In the genomic region with DNA sequence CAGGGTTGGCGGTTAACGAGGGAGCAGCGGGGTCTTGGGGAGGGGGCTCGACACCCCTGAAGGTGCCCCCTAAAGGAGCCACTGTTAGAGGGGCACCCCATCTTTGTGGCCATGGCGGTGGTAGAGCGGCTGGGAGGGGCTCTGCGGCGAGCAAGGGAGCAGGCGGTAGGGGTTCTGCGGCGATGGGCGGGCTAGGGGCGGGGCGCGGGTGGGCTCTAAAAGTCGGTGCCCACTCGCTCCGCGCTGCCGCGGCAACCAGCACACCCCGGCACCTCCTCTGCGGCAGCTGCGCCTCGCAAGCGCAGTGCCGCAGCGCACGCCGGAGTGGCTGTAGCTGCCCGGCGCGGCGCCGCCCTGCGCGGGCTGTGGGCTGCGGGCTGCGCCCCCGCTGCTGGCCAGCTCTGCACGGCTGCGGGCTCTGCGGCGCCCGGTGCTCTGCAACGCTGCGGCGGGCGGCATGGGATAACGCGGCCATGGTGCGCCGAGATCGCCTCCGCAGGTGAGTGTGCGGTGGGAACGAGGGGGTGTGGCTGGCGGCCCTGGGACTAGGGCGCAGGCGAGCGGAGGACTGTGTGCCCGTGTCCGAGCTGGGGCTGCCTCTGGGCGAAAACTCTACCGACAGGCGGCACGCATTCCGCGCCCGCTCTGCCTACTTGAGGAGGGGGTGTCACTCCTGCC, we compare ENCODE assay signal across 8 cellular contexts. TPM values are rescaled to one million over a fixed set of nuclear protein-coding genes. Genes with fewer than 3 reads are reported as not detected.
DNase-seq lines count a peak whose midpoint lies in the region; ATAC-seq and TF ChIP-seq lines count a peak whose summit lies in the region.

MEST (plus strand) TSS at position 245 of the 678 bp plus-strand sequence; CDS start at position 474, 229 bp downstream.

- H3K4me1 ChIP-seq in esophagus squamous epithelium, result peaks cover 0 to 33% (median 11%) of the 10 kb centered on the region in 3 donors

- H3K36me3 Mint-ChIP-seq in T-helper 17 cell (ENCODE audit: low read depth) (no peaks in the 10 kb centered on the region), nephron progenitor cell (ENCODE audit: low read depth) (peaks cover 62% of the 10 kb centered on the region)

- intact Hi-C loops in esophagus squamous epithelium (cut with DNase I), result no loop called here

- TF ChIP-seq CTCF in esophagus squamous epithelium (IDR thresholded peaks at IDR 0.05), result no peak
- TF ChIP-seq CTCF in nephron progenitor cell (IDR thresholded peaks at IDR 0.05), result no peak

- H3K27me3 Mint-ChIP-seq in T-helper 17 cell (peaks cover 61% of the 10 kb centered on the region), nephron progenitor cell (ENCODE audit: low read depth, poor library complexity) (peaks cover 4% of the 10 kb centered on the region)

- peak; percentile 16 for DNase-seq in NCI-H82 (lab: John Stamatoyannopoulos, UW)
- no peak for DNase-seq in NCI-H82 treated with DMSO at 0.1 percent for 48 hours (lab: John Stamatoyannopoulos, UW; ENCODE audit: unreplicated experiment)
- DNase-seq in T-helper 17 cell, result no peak
- no peak for DNase-seq in esophagus squamous epithelium (lab: John Stamatoyannopoulos, UW)
- peak; percentile 58 for DNase-seq in nephron progenitor cell
- no peak for DNase-seq in SW480 (ENCODE audit: low spot score)

- ATAC-seq in T-helper 17 cell (no peak), GM19455 (IDR thresholded peaks at IDR 0.05; ENCODE audit: unreplicated experiment) (no peak), GM18873 (IDR thresholded peaks at IDR 0.05; ENCODE audit: low FRiP score, unreplicated experiment) (no peak)

- peak within 1 kb of the TSS; percentile 70 for H3K4me3 Mint-ChIP-seq in T-helper 17 cell
- H3K4me3 Mint-ChIP-seq in nephron progenitor cell, result peak within 1 kb of the TSS; percentile 100

- no peak within 1 kb of the TSS for H3K27ac Mint-ChIP-seq in T-helper 17 cell
- peak within 1 kb of the TSS; percentile 99 for H3K27ac Mint-ChIP-seq in nephron progenitor cell

- H3K27ac ChIP-seq in esophagus squamous epithelium, result no peak within 1 kb of the TSS

- H3K9me3 ChIP-seq in T-helper 17 cell (ENCODE audit: control insufficient read depth, low read length, poor library complexity, severe bottlenecking), result no peaks in the 10 kb centered on the region
- no peaks in the 10 kb centered on the region for H3K9me3 ChIP-seq in esophagus squamous epithelium

- H3K9me3 Mint-ChIP-seq in nephron progenitor cell, result peaks cover 35% of the 10 kb centered on the region

- H3K4me1 Mint-ChIP-seq in T-helper 17 cell (peaks cover 7% of the 10 kb centered on the region), nephron progenitor cell (peaks cover 72% of the 10 kb centered on the region)

- no peaks in the 10 kb centered on the region for H3K36me3 ChIP-seq in esophagus squamous epithelium

- WGBS in esophagus squamous epithelium, 2 donors, result 65 to 83% methylated on average over 4 to 7 of the region's 70 CpGs

- peaks cover 0 to 55% (median 0%) of the 10 kb centered on the region in 4 donors for H3K27me3 ChIP-seq in esophagus squamous epithelium

- peak within 1 kb of the TSS; percentile 23 to 60 (median 42) for H3K4me3 ChIP-seq in esophagus squamous epithelium

- TF ChIP-seq POLR2A in esophagus squamous epithelium (IDR thresholded peaks at IDR 0.05), result no peak

RNA-seq across cellular contexts. Expression of gene MEST, which starts in this region (rescaled TPM):
- 1 to 10 TPM; 4.6 to 5.1 TPM for total RNA-seq in T-helper 17 cell
- 10 to 100 TPM in 2 of 4 donors, 1 to 10 TPM in 2; 5.2 to 14.0 (median 9.3) TPM for total RNA-seq in esophagus squamous epithelium

Comparison
In these comparisons a context has a peak if more than half of its experiments do, and no peak if none do; other contexts are left out.
1. DNase-seq: peak in NCI-H82 (single experiment) and nephron progenitor cell (single experiment); none in NCI-H82 treated with DMSO at 0.1 percent for 48 hours (single experiment), T-helper 17 cell (0 of 3), esophagus squamous epithelium (single experiment) and SW480 (single experiment).